In the genomic region with DNA sequence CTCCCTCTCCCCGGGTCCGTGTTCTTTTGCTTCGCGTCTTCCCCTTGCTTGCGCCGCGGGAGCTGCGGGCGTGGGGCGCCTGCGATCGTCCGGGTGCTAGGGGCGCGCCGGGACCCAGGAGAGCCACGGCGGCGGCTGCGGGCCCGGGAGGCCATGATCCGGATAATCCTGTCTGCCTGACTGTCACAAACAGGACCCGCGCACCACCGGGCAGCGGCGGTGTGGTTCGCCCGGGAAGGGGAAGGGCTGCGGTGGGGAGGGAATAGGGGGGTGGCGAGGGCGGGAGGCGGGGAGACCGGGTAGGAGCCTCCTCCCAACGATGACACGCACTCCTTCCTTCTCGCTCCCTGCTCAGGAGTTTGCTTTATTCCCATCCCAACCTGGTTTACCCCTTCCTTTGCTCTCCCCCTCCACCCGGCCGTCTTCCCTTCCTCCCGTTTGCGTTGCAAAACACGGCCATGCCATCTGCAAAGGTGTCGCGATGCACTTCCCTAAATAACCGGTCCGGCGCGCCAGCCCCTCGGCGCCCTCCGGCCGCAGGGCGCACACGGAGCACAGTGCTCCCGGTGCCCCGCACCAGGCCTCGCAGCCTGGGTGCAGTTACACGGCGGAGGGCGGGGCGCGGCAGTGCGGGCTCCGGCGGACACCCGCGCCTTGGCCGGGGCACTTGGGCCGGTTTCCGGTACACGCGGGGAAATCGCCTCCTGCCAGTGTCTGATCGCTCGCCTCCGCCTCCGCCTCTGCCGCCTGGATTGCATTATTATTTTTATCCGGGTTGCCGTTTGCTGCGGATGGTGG, we compare ENCODE assay signal across 8 cellular contexts. TPM values are rescaled to one million over a fixed set of nuclear protein-coding genes. Genes with fewer than 3 reads are reported as not detected.
DNase-seq lines count a peak whose midpoint lies in the region; ATAC-seq, FAIRE-seq and TF ChIP-seq lines count a peak whose summit lies in the region.

No MANE protein-coding gene starts in this region.

- CTCF ChIA-PET in activated CD8-positive, alpha-beta memory T cell treated with anti-CD3 and anti-CD28 coated beads, Interleukin-2, amount 10 ng/mL, durations not matched to agents 7 days and 5 days (lab: Charles Lee): interaction anchor here (1.3 to 2.2 kb wide), 3 partner anchors 10 to 38 kb away, joined by 3 to 8 read pairs (median 6); no protein-coding TSS in a partner anchor

- peaks cover 7% of the 10 kb centered on the region for H3K36me3 Mint-ChIP-seq in activated CD8-positive, alpha-beta memory T cell treated with anti-CD3 and anti-CD28 coated beads, Interleukin-2, amount 10 ng/mL, durations not matched to agents 7 days and 5 days
- H3K36me3 Mint-ChIP-seq in endothelial cell (ENCODE audit: low read depth, unreplicated experiment): no peaks in the 10 kb centered on the region

- H3K4me1 Mint-ChIP-seq in activated CD8-positive, alpha-beta memory T cell treated with anti-CD3 and anti-CD28 coated beads, Interleukin-2, amount 10 ng/mL, durations not matched to agents 7 days and 5 days: peaks cover 47% of the 10 kb centered on the region
- H3K4me1 Mint-ChIP-seq in endothelial cell (ENCODE audit: unreplicated experiment): peaks cover 22% of the 10 kb centered on the region

- no peak for TF ChIP-seq CTCF in endothelial cell (IDR thresholded peaks at IDR 0.05; ENCODE audit: unreplicated experiment)

- no peaks in the 10 kb centered on the region for H3K36me3 ChIP-seq in mesodermal cell (ENCODE audit: control insufficient read depth, insufficient read depth, low read length)

- peak overlapping the region; percentile 64 for H3K4me3 ChIP-seq in mesodermal cell (ENCODE audit: extremely low read depth, insufficient read depth, low read length, poor library complexity, severe bottlenecking)

- WGBS in mesodermal cell (ENCODE audit: insufficient coverage in 2 of 2), 2 experiments: 0% methylated on average over 44 to 57 of the region's 81 CpGs

- H3K9me3 Mint-ChIP-seq in activated CD8-positive, alpha-beta memory T cell treated with anti-CD3 and anti-CD28 coated beads, Interleukin-2, amount 10 ng/mL, durations not matched to agents 7 days and 5 days (ENCODE audit: low read depth): no peaks in the 10 kb centered on the region
- no peaks in the 10 kb centered on the region for H3K9me3 Mint-ChIP-seq in endothelial cell (ENCODE audit: unreplicated experiment)

- H3K9me3 ChIP-seq in mesodermal cell (ENCODE audit: control insufficient read depth, low read length): no peaks in the 10 kb centered on the region

- H3K27me3 Mint-ChIP-seq in activated CD8-positive, alpha-beta memory T cell treated with anti-CD3 and anti-CD28 coated beads, Interleukin-2, amount 10 ng/mL, durations not matched to agents 7 days and 5 days: peaks cover 6% of the 10 kb centered on the region
- peaks cover 14% of the 10 kb centered on the region for H3K27me3 Mint-ChIP-seq in endothelial cell (ENCODE audit: unreplicated experiment)

- H3K4me1 ChIP-seq in mesodermal cell (ENCODE audit: control insufficient read depth, insufficient read depth, low read length, poor library complexity, severe bottlenecking): peaks cover 6% of the 10 kb centered on the region

- FAIRE-seq in GM19239 (lab: Jason Lieb, UNC): peak; percentile 64

- H3K27ac Mint-ChIP-seq in activated CD8-positive, alpha-beta memory T cell treated with anti-CD3 and anti-CD28 coated beads, Interleukin-2, amount 10 ng/mL, durations not matched to agents 7 days and 5 days: peak overlapping the region; percentile 99
- peak overlapping the region; percentile 74 for H3K27ac Mint-ChIP-seq in endothelial cell (ENCODE audit: unreplicated experiment)

- peak overlapping the region; percentile 97 for H3K4me3 Mint-ChIP-seq in activated CD8-positive, alpha-beta memory T cell treated with anti-CD3 and anti-CD28 coated beads, Interleukin-2, amount 10 ng/mL, durations not matched to agents 7 days and 5 days
- peak overlapping the region; percentile 96 for H3K4me3 Mint-ChIP-seq in endothelial cell (ENCODE audit: unreplicated experiment)

- DNase-seq in AG20443 (ENCODE audit: low spot score) (peak; percentile 90), GM19239 (ENCODE audit: insufficient read length, low spot score) (no peak), NCI-H69 (lab: John Stamatoyannopoulos, UW) (peak; percentile 77), endothelial cell (ENCODE audit: low spot score) (peak; percentile 50), dedifferentiated amniotic fluid mesenchymal stem cell (ENCODE audit: extremely low spot score) (no peak)
- peak; percentile 74 for DNase-seq in activated CD8-positive, alpha-beta memory T cell treated with anti-CD3 and anti-CD28 coated beads, Interleukin-2, amount 10 ng/mL, durations not matched to agents 7 days and 5 days
- DNase-seq in stimulated activated CD8-positive, alpha-beta memory T cell treated with anti-CD3 and anti-CD28 coated beads, Interleukin-15, amount 100 ng/mL, for 1 hour (ENCODE audit: low read depth): peak; percentile 20

- H3K27ac ChIP-seq in mesodermal cell (ENCODE audit: low read depth, low read length, severe bottlenecking): no peak overlapping the region

- ATAC-seq in activated CD8-positive, alpha-beta memory T cell treated with anti-CD3 and anti-CD28 coated beads, Interleukin-2, amount 10 ng/mL, durations not matched to agents 7 days and 5 days: peak; percentile 8

RNA-seq across cellular contexts. Expression of gene SMARCA2, which starts 1.5 kb away (rescaled TPM):
- 100 to 1,000 TPM; 168 to 188 TPM for total RNA-seq in activated CD8-positive, alpha-beta memory T cell treated with anti-CD3 and anti-CD28 coated beads, Interleukin-2, amount 10 ng/mL, durations not matched to agents 7 days and 5 days
- 43.7 TPM for total RNA-seq in endothelial cell (ENCODE audit: unreplicated experiment)
- 9.4 TPM for polyA plus RNA-seq in mesodermal cell (2013, experiment 1 of 2)
- 12.1 TPM for polyA plus RNA-seq in mesodermal cell (2013, experiment 2 of 2)

Comparison
In these comparisons a context has a peak if more than half of its experiments do, and no peak if none do; other contexts are left out.
1. DNase-seq: peak in AG20443 (single experiment), NCI-H69 (single experiment), activated CD8-positive, alpha-beta memory T cell treated with anti-CD3 and anti-CD28 coated beads, Interleukin-2, amount 10 ng/mL, durations not matched to agents 7 days and 5 days (single experiment), endothelial cell (single experiment) and stimulated activated CD8-positive, alpha-beta memory T cell treated with anti-CD3 and anti-CD28 coated beads, Interleukin-15, amount 100 ng/mL, for 1 hour (single experiment); none in GM19239 (single experiment) and dedifferentiated amniotic fluid mesenchymal stem cell (single experiment).